9 cellular contexts compared by ENCODE assay signal in genomic region chr12:131829795-131830334, GRCh38. TPM values are rescaled to one million over a fixed set of nuclear protein-coding genes. Genes with fewer than 3 reads are reported as not detected.
DNase-seq lines count a peak whose midpoint lies in the region; ATAC-seq, FAIRE-seq and TF ChIP-seq lines count a peak whose summit lies in the region.
"Had no signal": no experiment of that assay in that cellular context is flagged by ENCODE, and none has a peak within 500 bp of the region (broad histone marks: within the 10 kb centered on the region; RNA-seq: fewer than 3 reads in every experiment).

No MANE protein-coding gene starts in this region.

- DNase-seq in DMS53 (lab: John Stamatoyannopoulos, UW): peak; percentile 52
- DNase-seq in DMS53 treated with DMSO at 0.1 percent for 48 hours (lab: John Stamatoyannopoulos, UW; ENCODE audit: unreplicated experiment): no peak
- DNase-seq in GM12878 (ENCODE audit: low read depth, low spot score): no peak
- peak in 1 of 2 donors; percentile 80 for DNase-seq in suprapubic skin (ENCODE audit: low spot score in 2 of 2)
- no peak for DNase-seq in T-helper 2 cell treated with Interferon-gamma antibody and Interleukin-4, amounts not matched to agents 5 μg/mL and 100 μg/mL, for 36 hours (ENCODE audit: low spot score)
- DNase-seq in NCI-H2029 (lab: John Stamatoyannopoulos, UW): no peak
- no peak for DNase-seq in G401 (ENCODE audit: low spot score)

- CTCF ChIA-PET in GM12878 (lab: Yijun Ruan, JAX): interaction anchor here (1.0 kb wide), 2 partner anchors 74 to 860 kb away, joined by 3 read pairs; no protein-coding TSS in a partner anchor

- H3K36me3 ChIP-seq in GM12878 (ENCODE audit: control insufficient read depth in 2 of 2, insufficient read depth in 2 of 2, low read length in 1 of 2) (no peaks in the 10 kb centered on the region), iPS-18a (ENCODE audit: control insufficient read depth, low read depth, low read length) (no peaks in the 10 kb centered on the region), suprapubic skin (no peaks in the 10 kb centered on the region)

- TF ChIP-seq POLR2A in GM12878 (IDR thresholded peaks at IDR 0.05; ENCODE audit: low read depth, low read length) (no peak), suprapubic skin (IDR thresholded peaks at IDR 0.05) (no peak)

- H3K4me3 Mint-ChIP-seq in T-helper 2 cell treated with Interferon-gamma antibody and Interleukin-4, amounts not matched to agents 5 μg/mL and 100 μg/mL, for 36 hours: no peak overlapping the region

- POLR2A ChIA-PET in GM12878 (lab: Charles Lee): no interaction called here

- RAD21 ChIA-PET in GM12878 (lab: Charles Lee; ENCODE audit: unreplicated experiment): no interaction called here

- H3K9me3 Mint-ChIP-seq in T-helper 2 cell treated with Interferon-gamma antibody and Interleukin-4, amounts not matched to agents 5 μg/mL and 100 μg/mL, for 36 hours: no peaks in the 10 kb centered on the region

- H3K27me3 Mint-ChIP-seq in T-helper 2 cell treated with Interferon-gamma antibody and Interleukin-4, amounts not matched to agents 5 μg/mL and 100 μg/mL, for 36 hours (ENCODE audit: low read depth): peaks cover 45% of the 10 kb centered on the region

- H3K27ac ChIP-seq in GM12878 (ENCODE audit: control insufficient read depth, insufficient read depth) (no peak overlapping the region), iPS-18a (ENCODE audit: low read length) (no peak overlapping the region), suprapubic skin (no peak overlapping the region)

- no peaks in the 10 kb centered on the region for H3K4me1 ChIP-seq in GM12878 (ENCODE audit: control insufficient read depth, insufficient read depth, low read length)
- no peaks in the 10 kb centered on the region for H3K4me1 ChIP-seq in iPS-18a (ENCODE audit: control insufficient read depth, low read depth, low read length)
- H3K4me1 ChIP-seq in suprapubic skin: peaks cover 47% of the 10 kb centered on the region

- H3K27ac Mint-ChIP-seq in T-helper 2 cell treated with Interferon-gamma antibody and Interleukin-4, amounts not matched to agents 5 μg/mL and 100 μg/mL, for 36 hours: no peak overlapping the region

- H3K27me3 ChIP-seq in GM12878 (replicated peaks in 1 of 2; ENCODE audit: control insufficient read depth in 2 of 2, insufficient read depth in 2 of 2, low read length in 1 of 2): peaks cover 7 to 9% of the 10 kb centered on the region in 2 experiments
- peaks cover 13% of the 10 kb centered on the region for H3K27me3 ChIP-seq in iPS-18a (ENCODE audit: control insufficient read depth, insufficient read depth, low read length)
- peaks cover 78% of the 10 kb centered on the region for H3K27me3 ChIP-seq in suprapubic skin

- no peaks in the 10 kb centered on the region for H3K79me2 ChIP-seq in GM12878 (ENCODE audit: control insufficient read depth, insufficient read depth, low read length)

- H3K4me3 ChIP-seq in GM12878: no peak overlapping the region
- H3K4me3 ChIP-seq in iPS-18a (ENCODE audit: low read length): peak overlapping the region; percentile 73
- H3K4me3 ChIP-seq in suprapubic skin: peak overlapping the region; percentile 68

- ATAC-seq in GM12878: no peak; the same call in 1 of the 3 replicates

- H3K9ac ChIP-seq in GM12878 (ENCODE audit: control insufficient read depth, insufficient read depth, low read length) (no peak overlapping the region), iPS-18a (ENCODE audit: low read length) (peak overlapping the region; percentile 58)

- no peaks in the 10 kb centered on the region for H3K4me1 Mint-ChIP-seq in T-helper 2 cell treated with Interferon-gamma antibody and Interleukin-4, amounts not matched to agents 5 μg/mL and 100 μg/mL, for 36 hours (ENCODE audit: low read depth)

- H4K20me1 ChIP-seq in GM12878 (ENCODE audit: control insufficient read depth, insufficient read depth): no peaks in the 10 kb centered on the region

- intact Hi-C loops in GM12878 (cut with micrococcal nuclease; ENCODE audit: unreplicated experiment): no loop called here

- TF ChIP-seq CTCF in GM12878 (IDR thresholded peaks at IDR 0.05 in 2 of 3, conservative IDR thresholded peaks at IDR 0.05 in 1 of 3; ENCODE audit: control insufficient read depth in 2 of 3, extremely low read depth in 1 of 3, insufficient read depth in 1 of 3, low read depth in 3 of 3, low read length in 3 of 3) (no peak), suprapubic skin (IDR thresholded peaks at IDR 0.05) (no peak)

- in situ Hi-C loops in GM12878 (cut with MboI): loop anchor here (10.0 kb wide), 1 partner anchor 725 kb away; no protein-coding TSS in a partner anchor
- in situ Hi-C loops in G401 (cut with HindIII; ENCODE audit: low sequenced_read_pairs): no loop called here

- TF ChIP-seq EP300 in GM12878 (IDR thresholded peaks at IDR 0.05; ENCODE audit: borderline replicate concordance in 1 of 2, control insufficient read depth in 1 of 2, low read depth in 2 of 2, low read length in 2 of 2): no peak
- TF ChIP-seq EP300 in suprapubic skin (IDR thresholded peaks at IDR 0.05): no peak

- no peaks in the 10 kb centered on the region for H3K36me3 Mint-ChIP-seq in T-helper 2 cell treated with Interferon-gamma antibody and Interleukin-4, amounts not matched to agents 5 μg/mL and 100 μg/mL, for 36 hours (ENCODE audit: low read depth)

- FAIRE-seq in GM12878 (lab: Jason Lieb, UNC): no peak
- FAIRE-seq: A204.1 had no signal

- TF ChIP-seq RAD21 in GM12878 (IDR thresholded peaks at IDR 0.05; ENCODE audit: insufficient read depth, low read depth, low read length): no peak

- H3K4me2 ChIP-seq in GM12878 (ENCODE audit: control insufficient read depth, insufficient read depth): peak overlapping the region; percentile 11; the same call in 1 of the 2 replicates

- 33% methylated on average over 28 of the region's 28 CpGs for WGBS in GM12878 (ENCODE audit: insufficient coverage, insufficient replicate concordance, low lambda C conversion rate, missing lambda C conversion rate)
- 1% methylated on average over 14 of the region's 28 CpGs for WGBS in suprapubic skin

- SMC1A ChIA-PET in GM12878 (lab: Charles Lee; ENCODE audit: uncharacterized antibody, unreplicated experiment): no interaction called here

- H3K9me3 ChIP-seq in GM12878 (replicated peaks; ENCODE audit: control insufficient read depth, insufficient read depth, low read length) (no peaks in the 10 kb centered on the region), iPS-18a (ENCODE audit: control insufficient read depth, low read depth, low read length) (no peaks in the 10 kb centered on the region), suprapubic skin (no peaks in the 10 kb centered on the region)

- no peak overlapping the region for H2AFZ ChIP-seq in GM12878 (ENCODE audit: control insufficient read depth, low read depth, low read length)

- BruUV-seq in GM12878 (replicated peaks; lab: Mats Ljungman, UMichigan): no TSS peak

TF ChIP-seq in GM12878, 131 proteins besides CTCF, POLR2A, EP300 and RAD21:
- TF ChIP-seq SMAD1 (IDR thresholded peaks at IDR 0.05; ENCODE audit: low read depth, partially characterized antibody): no peak
- no peak for TF ChIP-seq USF2 (IDR thresholded peaks at IDR 0.05; ENCODE audit: borderline replicate concordance, low read depth, low read length)
- TF ChIP-seq PAX5 (IDR thresholded peaks at IDR 0.05; ENCODE audit: borderline replicate concordance, low read depth, low read length): no peak
- no peak for TF ChIP-seq MYB (IDR thresholded peaks at IDR 0.05; ENCODE audit: borderline replicate concordance, low read depth, low read length)
- TF ChIP-seq ZZZ3 (IDR thresholded peaks at IDR 0.05; ENCODE audit: control insufficient read depth, insufficient read length, low read depth): no peak
- no peak for TF ChIP-seq CREB1 (IDR thresholded peaks at IDR 0.05; ENCODE audit: low read depth)
- no peak for TF ChIP-seq BRCA1 (IDR thresholded peaks at IDR 0.05; ENCODE audit: low read depth, low read length)

RNA-seq across cellular contexts. Expression of gene MMP17, which starts 1.7 kb away (rescaled TPM):
- 2.1 and 2.5 TPM in 2 replicates for total RNA-seq in GM12878 (2013; cell fraction: nucleolus; rRNA removed)
- total RNA-seq in GM12878 (2014; rRNA removed) (0.28 TPM in 1 of 2 replicates, not detected in the other), GM12878 (2014; rRNA removed; fragmentation: Illumina TruSeq; extraction: Trizol) (not detected in 2 replicates), GM12878 (2021) (0.43 TPM in 1 of 2 replicates, not detected in the other), suprapubic skin (10 to 100 TPM in 1 of 4 donors, 1 to 10 TPM in 3; 3.0 to 10.1 (median 5.6) TPM)
- not detected for polyA plus RNA-seq in GM12878 (2011; ENCODE audit: low read depth)
- polyA plus RNA-seq in GM12878 (2011; rRNA removed) (0.11 TPM in 1 of 2 replicates, not detected in the other), GM12878 (2014; fragmentation: Illumina TruSeq; extraction: Trizol) (not detected in 2 replicates), GM12878 (2014; fragmentation: Nextera tagmentation; extraction: Ambion mirVana) (not detected), GM12878 (2014; rRNA removed) (0.23 and 0.84 TPM in 2 replicates), GM12878 (2016; fragmentation: Nextera tagmentation; extraction: Ambion mirVana) (not detected)
- 0.25 and 0.31 TPM in 2 replicates for polyA plus RNA-seq in GM12878 (2011; cell fraction: cytosol; rRNA removed)
- 0.51 and 0.72 TPM in 2 replicates for polyA plus RNA-seq in GM12878 (2011; cell fraction: nucleus; rRNA removed)
- polyA plus RNA-seq in GM12878 (2012): 0.11 and 0.56 TPM in 2 replicates
- polyA minus RNA-seq in GM12878 (2011; rRNA and poly(A)+ RNA removed): not detected in 2 replicates
- not detected in 2 replicates for polyA minus RNA-seq in GM12878 (2011; cell fraction: cytosol; rRNA and poly(A)+ RNA removed)
- polyA minus RNA-seq in GM12878 (2011; cell fraction: nucleus; rRNA and poly(A)+ RNA removed): 0.48 TPM in 1 of 2 replicates, not detected in the other
- total RNA-seq in G401 (2014; rRNA removed; shearing (Covaris generic)): 2.0 and 3.4 TPM in 2 replicates
